10 cellular contexts compared by ENCODE assay signal in the genomic region with DNA sequence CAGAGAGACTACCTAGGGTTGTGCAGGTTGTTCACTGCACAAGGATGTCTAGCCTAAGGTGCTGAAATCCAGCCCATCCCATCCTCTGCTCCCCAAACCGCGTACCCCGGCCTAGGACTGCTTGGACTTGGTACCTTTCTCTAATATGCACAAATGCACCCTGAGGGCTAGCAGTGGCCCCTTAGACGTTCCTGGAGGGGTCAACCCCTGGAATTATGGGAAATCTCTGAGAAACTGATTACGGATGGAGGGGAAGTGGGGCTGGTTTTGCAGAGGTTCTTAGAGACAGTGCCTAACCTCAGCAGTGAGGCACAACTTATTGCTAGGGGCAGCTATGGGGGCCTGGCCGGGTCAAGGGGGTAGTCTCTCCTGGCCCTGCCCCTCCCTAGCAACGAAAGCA. TPM values are rescaled to one million over a fixed set of nuclear protein-coding genes. Genes with fewer than 3 reads are reported as not detected.
DNase-seq lines count a peak whose midpoint lies in the region; ATAC-seq and TF ChIP-seq lines count a peak whose summit lies in the region.
"Had no signal": no experiment of that assay in that cellular context is flagged by ENCODE, and none has a peak within 500 bp of the region (broad histone marks: within the 10 kb centered on the region; RNA-seq: fewer than 3 reads in every experiment).

No MANE protein-coding gene starts in this region.

- peaks cover 6% of the 10 kb centered on the region for H3K27me3 Mint-ChIP-seq in central memory CD8-positive, alpha-beta T cell
- no peaks in the 10 kb centered on the region for H3K27me3 Mint-ChIP-seq in natural killer cell (ENCODE audit: low read depth in 2 of 2)

- H3K9me3 Mint-ChIP-seq in central memory CD8-positive, alpha-beta T cell = no peaks in the 10 kb centered on the region
- H3K9me3 Mint-ChIP-seq in natural killer cell = no peaks in the 10 kb centered on the region

- H3K4me3 Mint-ChIP-seq in central memory CD8-positive, alpha-beta T cell = peak overlapping the region; percentile 91
- H3K4me3 Mint-ChIP-seq in natural killer cell = peak overlapping the region; percentile 65

- no peak for ATAC-seq in central memory CD8-positive, alpha-beta T cell (replicated peaks; ENCODE audit: extremely low read depth, poor library complexity, severe bottlenecking)
- no peak for ATAC-seq in natural killer cell

- H3K27ac Mint-ChIP-seq in central memory CD8-positive, alpha-beta T cell (ENCODE audit: low read depth) = peak overlapping the region; percentile 15
- peak overlapping the region in 1 of 2 donors; percentile 43 for H3K27ac Mint-ChIP-seq in natural killer cell

- no peaks in the 10 kb centered on the region for H3K27me3 ChIP-seq in A673 (replicated peaks; ENCODE audit: insufficient read depth, low read depth, low read length, poor library complexity)
- H3K27me3 ChIP-seq in HUES48 (ENCODE audit: control insufficient read depth, insufficient read depth, low read length) = no peaks in the 10 kb centered on the region

- H3K4me1 Mint-ChIP-seq in central memory CD8-positive, alpha-beta T cell = peaks cover 33% of the 10 kb centered on the region
- peaks cover 24 to 41% of the 10 kb centered on the region in 2 donors for H3K4me1 Mint-ChIP-seq in natural killer cell

- H3K9me3 ChIP-seq in A673 (ENCODE audit: low read depth, low read length, poor library complexity, severe bottlenecking) (no peaks in the 10 kb centered on the region), HUES48 (ENCODE audit: control insufficient read depth, insufficient read depth, low read length) (no peaks in the 10 kb centered on the region)

- no TSS peak for BruUV-seq in A673 (replicated peaks; lab: Mats Ljungman, UMichigan)

- CTCF ChIA-PET in A673 (lab: Charles Lee) = interaction anchor here (0.6 to 1.3 kb wide), 2 partner anchors 137 to 528 kb away, joined by 4 to 5 read pairs; no protein-coding TSS in a partner anchor

- TF ChIP-seq CTCF in A673 (conservative IDR thresholded peaks at IDR 0.05; ENCODE audit: low read depth, low read length) = no peak
- TF ChIP-seq CTCF in natural killer cell (IDR thresholded peaks at IDR 0.05) = no peak

- DNase-seq in A673 (ENCODE audit: low spot score) = no peak
- DNase-seq in central memory CD8-positive, alpha-beta T cell (ENCODE audit: low spot score in 2 of 2) = no peak
- no peak for DNase-seq in natural killer cell
- DNase-seq in AG08395 (ENCODE audit: low spot score) = no peak
- DNase-seq in SIG-M5 (lab: John Stamatoyannopoulos, UW) = no peak
- no peak for DNase-seq in COLO829 (ENCODE audit: low spot score)
- DNase-seq in NCI-H2227 (lab: John Stamatoyannopoulos, UW; ENCODE audit: unreplicated experiment) = no peak
- DNase-seq: activated CD4-positive, alpha-beta T cell treated with anti-CD3 and anti-CD28 coated beads for 4 hours; NCI-H510A treated with DMSO at 0.1 percent for 48 hours had no signal

- H3K36me3 ChIP-seq in A673 (ENCODE audit: insufficient read depth, low read length, poor library complexity, severe bottlenecking) (no peaks in the 10 kb centered on the region), HUES48 (ENCODE audit: control insufficient read depth, insufficient read depth, low read length) (peaks cover 7% of the 10 kb centered on the region)

- POLR2A ChIA-PET in A673 (lab: Charles Lee; ENCODE audit: low non-redundant PET) = interaction anchor here (0.6 kb wide), 1 partner anchor 19 kb away, joined by 7 read pairs; no protein-coding TSS in a partner anchor

- H3K27ac ChIP-seq in A673 (ENCODE audit: low read depth, low read length, poor library complexity, severe bottlenecking) (peak overlapping the region; percentile 64), HUES48 (ENCODE audit: low read depth, low read length) (peak overlapping the region; percentile 85)

- peaks cover 41% of the 10 kb centered on the region for H3K4me1 ChIP-seq in A673 (ENCODE audit: insufficient read depth, low read length, poor library complexity, severe bottlenecking)
- H3K4me1 ChIP-seq in HUES48 (ENCODE audit: control insufficient read depth, insufficient read depth, low read length) = peaks cover 16% of the 10 kb centered on the region; the same call in 1 of the 2 replicates

- intact Hi-C loops in A673 (cut with micrococcal nuclease; ENCODE audit: unreplicated experiment) = no loop called here
- intact Hi-C loops in natural killer cell (cut with micrococcal nuclease) = loop anchor here (5.0 kb wide), 1 partner anchor 59 kb away; a partner anchor contains a TSS

- H3K9ac ChIP-seq in HUES48 (ENCODE audit: low read depth, low read length) = no peak overlapping the region

- peaks cover 13% of the 10 kb centered on the region for H3K36me3 Mint-ChIP-seq in central memory CD8-positive, alpha-beta T cell (ENCODE audit: insufficient read depth)
- no peaks in the 10 kb centered on the region for H3K36me3 Mint-ChIP-seq in natural killer cell

- no peak overlapping the region for H3K4me3 ChIP-seq in A673 (ENCODE audit: low read depth, low read length, poor library complexity, severe bottlenecking)
- no peak overlapping the region for H3K4me3 ChIP-seq in HUES48 (ENCODE audit: low read depth, low read length)

RNA-seq across cellular contexts. Expression of a gene that starts 2.5 kb away (rescaled TPM):
- total RNA-seq in A673 (2021) = 22.4 and 27.6 TPM in 2 replicates
- 10 to 100 TPM; 19.9 to 28.3 (median 20.7) TPM for total RNA-seq in natural killer cell

RNA-seq across cellular contexts. Expression of a gene that starts 2.8 kb away (rescaled TPM):
- total RNA-seq in A673 (2021) (122 and 124 TPM in 2 replicates), natural killer cell (100 to 1,000 TPM; 114 to 115 (median 115) TPM)

RNA-seq across cellular contexts. Expression of a gene that starts 16.2 kb away (rescaled TPM):
- total RNA-seq in A673 (2021) (12.6 and 29.0 TPM in 2 replicates), natural killer cell (1 to 10 TPM; 3.4 to 9.0 (median 6.8) TPM)

RNA-seq across cellular contexts. Expression of a gene that starts 25.9 kb away (rescaled TPM):
- 32.3 and 32.9 TPM in 2 replicates for total RNA-seq in A673 (2021)
- 10 to 100 TPM; 22.6 to 36.1 (median 24.1) TPM for total RNA-seq in natural killer cell

RNA-seq across cellular contexts. Expression of a gene that starts 28.1 kb away (rescaled TPM):
- total RNA-seq in A673 (2021) = 98.5 and 116 TPM in 2 replicates
- total RNA-seq in natural killer cell = 10 to 100 TPM; 36.5 to 47.9 (median 45.7) TPM
